Comparison of ENCODE assay signal across 1 cellular context in the genomic region with DNA sequence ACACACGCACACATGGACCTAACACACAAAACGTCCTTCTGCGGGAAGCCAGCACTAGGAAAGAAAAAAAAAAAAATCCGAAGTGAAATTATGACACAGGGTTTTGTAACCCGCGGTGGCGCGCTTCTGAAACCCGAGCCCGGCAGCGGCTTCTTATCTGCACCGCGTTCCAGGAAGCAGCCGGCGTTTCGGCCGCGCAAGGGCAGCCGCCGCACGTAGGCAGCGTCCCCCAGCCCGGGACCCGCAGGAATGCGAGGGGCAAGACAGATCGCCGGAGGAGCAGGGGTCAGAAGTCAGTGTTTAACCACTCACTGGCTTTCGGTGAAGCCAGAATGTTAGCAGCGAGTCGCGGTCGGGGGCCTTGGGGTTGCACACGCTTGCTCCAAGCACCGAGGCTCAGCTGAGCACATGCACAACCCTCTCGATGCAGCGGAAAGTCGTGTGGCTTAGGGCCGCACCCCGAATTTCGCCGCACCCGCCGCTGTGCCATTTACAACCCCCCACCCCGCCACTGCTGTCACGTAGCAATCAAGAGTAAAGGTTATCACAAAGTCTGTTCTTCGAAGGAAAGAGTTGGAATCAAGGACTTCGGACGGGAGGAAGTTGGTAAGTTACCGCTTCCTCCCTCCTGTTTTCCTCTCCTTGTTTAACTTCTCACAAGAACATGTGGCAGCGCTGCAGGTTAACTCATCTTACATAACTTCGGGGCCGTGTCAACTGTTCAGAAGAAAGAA.
TF ChIP-seq lines count a peak whose summit lies in the region.

No MANE protein-coding gene starts in this region.

TF ChIP-seq in HepG2, 621 proteins besides CTCF, POLR2A, EP300 and RAD21 (continued from another document and continues in another):
- TF ChIP-seq RBAK (CRISPR knock-in tag; IDR thresholded peaks at IDR 0.05): peak; percentile 80; the same call in 1 of the 2 replicates
- peak; percentile 37; the same call in 1 of the 2 replicates for TF ChIP-seq SP140L (CRISPR knock-in tag; IDR thresholded peaks at IDR 0.05; ENCODE audit: borderline replicate concordance)
- peak; percentile 92 for TF ChIP-seq ELF1 (CRISPR knock-in tag; IDR thresholded peaks at IDR 0.05)
- TF ChIP-seq KDM2A (CRISPR knock-in tag; IDR thresholded peaks at IDR 0.05; ENCODE audit: borderline replicate concordance, low read depth): peak; percentile 89
- no peak for TF ChIP-seq SOX6 (IDR thresholded peaks at IDR 0.05)
- peak; percentile 91 for TF ChIP-seq SOX6 (CRISPR knock-in tag; IDR thresholded peaks at IDR 0.05)
- TF ChIP-seq ZBTB38 (CRISPR knock-in tag; IDR thresholded peaks at IDR 0.05): peak; percentile 82
- TF ChIP-seq, protein P1, sequence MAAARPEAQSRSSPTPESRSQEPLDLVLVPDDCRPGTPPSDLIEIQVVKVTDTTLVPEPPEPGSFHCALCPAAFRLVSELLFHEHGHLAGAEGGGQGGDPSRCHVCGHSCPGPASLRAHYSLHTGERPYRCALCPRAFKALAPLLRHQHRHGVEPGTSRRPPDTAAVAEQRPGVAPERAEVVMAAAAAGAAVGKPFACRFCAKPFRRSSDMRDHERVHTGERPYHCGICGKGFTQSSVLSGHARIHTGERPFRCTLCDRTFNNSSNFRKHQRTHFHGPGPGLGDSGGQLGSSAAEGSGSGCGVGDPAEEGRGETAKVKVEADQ (CRISPR knock-in tag; IDR thresholded peaks at IDR 0.05; ENCODE audit: borderline replicate concordance): no peak
- TF ChIP-seq MAZ (IDR thresholded peaks at IDR 0.05; ENCODE audit: borderline replicate concordance, low read depth, low read length): peak; percentile 88
- TF ChIP-seq MAZ (CRISPR knock-in tag; IDR thresholded peaks at IDR 0.05; ENCODE audit: low read depth): peak; percentile 84
- peak; percentile 99 for TF ChIP-seq SALL1 (CRISPR knock-in tag; IDR thresholded peaks at IDR 0.05)
- TF ChIP-seq, protein P2, sequence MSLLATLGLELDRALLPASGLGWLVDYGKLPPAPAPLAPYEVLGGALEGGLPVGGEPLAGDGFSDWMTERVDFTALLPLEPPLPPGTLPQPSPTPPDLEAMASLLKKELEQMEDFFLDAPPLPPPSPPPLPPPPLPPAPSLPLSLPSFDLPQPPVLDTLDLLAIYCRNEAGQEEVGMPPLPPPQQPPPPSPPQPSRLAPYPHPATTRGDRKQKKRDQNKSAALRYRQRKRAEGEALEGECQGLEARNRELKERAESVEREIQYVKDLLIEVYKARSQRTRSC (CRISPR knock-in tag; IDR thresholded peaks at IDR 0.05; ENCODE audit: low read depth): no peak
- TF ChIP-seq SRSF9 (IDR thresholded peaks at IDR 0.05; ENCODE audit: borderline replicate concordance, insufficient read depth, low read depth, low read length, poor library complexity, severe bottlenecking): no peak
- 0 out of 2 replicates have a peak, but pooled peaks have one; percentile 11 for TF ChIP-seq SP4 (CRISPR knock-in tag; IDR thresholded peaks at IDR 0.05)
- TF ChIP-seq ZNF703 (CRISPR knock-in tag; IDR thresholded peaks at IDR 0.05; ENCODE audit: borderline replicate concordance): peak; percentile 89
- peak; percentile 76 for TF ChIP-seq ZNF234 (CRISPR knock-in tag; conservative IDR thresholded peaks at IDR 0.05)
- peak; percentile 81 for TF ChIP-seq FOSL2 (CRISPR knock-in tag; IDR thresholded peaks at IDR 0.05)
- peak; percentile 90 for TF ChIP-seq RXRB (CRISPR knock-in tag; IDR thresholded peaks at IDR 0.05; ENCODE audit: borderline replicate concordance)
- TF ChIP-seq ZNF839 (CRISPR knock-in tag; IDR thresholded peaks at IDR 0.05; ENCODE audit: borderline replicate concordance): no peak
- TF ChIP-seq, protein P3, sequence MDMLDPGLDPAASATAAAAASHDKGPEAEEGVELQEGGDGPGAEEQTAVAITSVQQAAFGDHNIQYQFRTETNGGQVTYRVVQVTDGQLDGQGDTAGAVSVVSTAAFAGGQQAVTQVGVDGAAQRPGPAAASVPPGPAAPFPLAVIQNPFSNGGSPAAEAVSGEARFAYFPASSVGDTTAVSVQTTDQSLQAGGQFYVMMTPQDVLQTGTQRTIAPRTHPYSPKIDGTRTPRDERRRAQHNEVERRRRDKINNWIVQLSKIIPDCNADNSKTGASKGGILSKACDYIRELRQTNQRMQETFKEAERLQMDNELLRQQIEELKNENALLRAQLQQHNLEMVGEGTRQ (IDR thresholded peaks at IDR 0.05; ENCODE audit: low read depth, low read length): no peak
- TF ChIP-seq, protein P3 (CRISPR knock-in tag; IDR thresholded peaks at IDR 0.05; ENCODE audit: borderline replicate concordance): peak; percentile 64
- no peak; the same call in 1 of the 2 replicates for TF ChIP-seq ZNF101 (CRISPR knock-in tag; IDR thresholded peaks at IDR 0.05; ENCODE audit: borderline replicate concordance, low read depth)
- peak; percentile 98 for TF ChIP-seq SIX4 (CRISPR knock-in tag; IDR thresholded peaks at IDR 0.05)
- TF ChIP-seq, protein P4, sequence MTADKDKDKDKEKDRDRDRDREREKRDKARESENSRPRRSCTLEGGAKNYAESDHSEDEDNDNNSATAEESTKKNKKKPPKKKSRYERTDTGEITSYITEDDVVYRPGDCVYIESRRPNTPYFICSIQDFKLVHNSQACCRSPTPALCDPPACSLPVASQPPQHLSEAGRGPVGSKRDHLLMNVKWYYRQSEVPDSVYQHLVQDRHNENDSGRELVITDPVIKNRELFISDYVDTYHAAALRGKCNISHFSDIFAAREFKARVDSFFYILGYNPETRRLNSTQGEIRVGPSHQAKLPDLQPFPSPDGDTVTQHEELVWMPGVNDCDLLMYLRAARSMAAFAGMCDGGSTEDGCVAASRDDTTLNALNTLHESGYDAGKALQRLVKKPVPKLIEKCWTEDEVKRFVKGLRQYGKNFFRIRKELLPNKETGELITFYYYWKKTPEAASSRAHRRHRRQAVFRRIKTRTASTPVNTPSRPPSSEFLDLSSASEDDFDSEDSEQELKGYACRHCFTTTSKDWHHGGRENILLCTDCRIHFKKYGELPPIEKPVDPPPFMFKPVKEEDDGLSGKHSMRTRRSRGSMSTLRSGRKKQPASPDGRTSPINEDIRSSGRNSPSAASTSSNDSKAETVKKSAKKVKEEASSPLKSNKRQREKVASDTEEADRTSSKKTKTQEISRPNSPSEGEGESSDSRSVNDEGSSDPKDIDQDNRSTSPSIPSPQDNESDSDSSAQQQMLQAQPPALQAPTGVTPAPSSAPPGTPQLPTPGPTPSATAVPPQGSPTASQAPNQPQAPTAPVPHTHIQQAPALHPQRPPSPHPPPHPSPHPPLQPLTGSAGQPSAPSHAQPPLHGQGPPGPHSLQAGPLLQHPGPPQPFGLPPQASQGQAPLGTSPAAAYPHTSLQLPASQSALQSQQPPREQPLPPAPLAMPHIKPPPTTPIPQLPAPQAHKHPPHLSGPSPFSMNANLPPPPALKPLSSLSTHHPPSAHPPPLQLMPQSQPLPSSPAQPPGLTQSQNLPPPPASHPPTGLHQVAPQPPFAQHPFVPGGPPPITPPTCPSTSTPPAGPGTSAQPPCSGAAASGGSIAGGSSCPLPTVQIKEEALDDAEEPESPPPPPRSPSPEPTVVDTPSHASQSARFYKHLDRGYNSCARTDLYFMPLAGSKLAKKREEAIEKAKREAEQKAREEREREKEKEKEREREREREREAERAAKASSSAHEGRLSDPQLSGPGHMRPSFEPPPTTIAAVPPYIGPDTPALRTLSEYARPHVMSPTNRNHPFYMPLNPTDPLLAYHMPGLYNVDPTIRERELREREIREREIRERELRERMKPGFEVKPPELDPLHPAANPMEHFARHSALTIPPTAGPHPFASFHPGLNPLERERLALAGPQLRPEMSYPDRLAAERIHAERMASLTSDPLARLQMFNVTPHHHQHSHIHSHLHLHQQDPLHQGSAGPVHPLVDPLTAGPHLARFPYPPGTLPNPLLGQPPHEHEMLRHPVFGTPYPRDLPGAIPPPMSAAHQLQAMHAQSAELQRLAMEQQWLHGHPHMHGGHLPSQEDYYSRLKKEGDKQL (CRISPR knock-in tag; IDR thresholded peaks at IDR 0.05; ENCODE audit: low read depth): 0 out of 2 replicates have a peak, but pooled peaks have one; percentile 67
- TF ChIP-seq ZFP1 (CRISPR knock-in tag; IDR thresholded peaks at IDR 0.05): no peak; the same call in 1 of the 2 replicates
- TF ChIP-seq TGIF2 (CRISPR knock-in tag; IDR thresholded peaks at IDR 0.05): no peak
- TF ChIP-seq, protein P5, sequence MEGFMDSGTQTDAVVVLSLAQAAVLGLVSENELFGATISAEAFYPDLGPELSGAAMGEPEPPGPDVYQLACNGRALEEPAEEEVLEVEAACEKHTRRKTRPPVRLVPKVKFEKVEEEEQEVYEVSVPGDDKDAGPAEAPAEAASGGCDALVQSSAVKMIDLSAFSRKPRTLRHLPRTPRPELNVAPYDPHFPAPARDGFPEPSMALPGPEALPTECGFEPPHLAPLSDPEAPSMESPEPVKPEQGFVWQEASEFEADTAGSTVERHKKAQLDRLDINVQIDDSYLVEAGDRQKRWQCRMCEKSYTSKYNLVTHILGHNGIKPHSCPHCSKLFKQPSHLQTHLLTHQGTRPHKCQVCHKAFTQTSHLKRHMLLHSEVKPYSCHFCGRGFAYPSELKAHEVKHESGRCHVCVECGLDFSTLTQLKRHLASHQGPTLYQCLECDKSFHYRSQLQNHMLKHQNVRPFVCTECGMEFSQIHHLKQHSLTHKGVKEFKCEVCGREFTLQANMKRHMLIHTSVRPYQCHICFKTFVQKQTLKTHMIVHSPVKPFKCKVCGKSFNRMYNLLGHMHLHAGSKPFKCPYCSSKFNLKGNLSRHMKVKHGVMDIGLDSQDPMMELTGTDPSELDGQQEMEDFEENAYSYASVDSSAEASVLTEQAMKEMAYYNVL (CRISPR knock-in tag; IDR thresholded peaks at IDR 0.05; ENCODE audit: borderline replicate concordance): peak; percentile 89; the same call in 1 of the 2 replicates
- peak; percentile 82 for TF ChIP-seq ZNF564 (CRISPR knock-in tag; IDR thresholded peaks at IDR 0.05)
- no peak for TF ChIP-seq XRCC5 (optimal IDR thresholded peaks at IDR 0.05; ENCODE audit: low read length)
- TF ChIP-seq, protein P6, sequence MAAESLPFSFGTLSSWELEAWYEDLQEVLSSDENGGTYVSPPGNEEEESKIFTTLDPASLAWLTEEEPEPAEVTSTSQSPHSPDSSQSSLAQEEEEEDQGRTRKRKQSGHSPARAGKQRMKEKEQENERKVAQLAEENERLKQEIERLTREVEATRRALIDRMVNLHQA (CRISPR knock-in tag; IDR thresholded peaks at IDR 0.05): no peak
- peak; percentile 81 for TF ChIP-seq SKI (IDR thresholded peaks at IDR 0.05; ENCODE audit: partially characterized antibody)
- TF ChIP-seq HOXA5 (CRISPR knock-in tag; IDR thresholded peaks at IDR 0.05): peak; percentile 96
- no peak for TF ChIP-seq NBN (conservative IDR thresholded peaks at IDR 0.05)
- peak; percentile 62; the same call in 1 of the 2 replicates for TF ChIP-seq KLF6 (CRISPR knock-in tag; IDR thresholded peaks at IDR 0.05)
- peak; percentile 85 for TF ChIP-seq TCF7 (IDR thresholded peaks at IDR 0.05; ENCODE audit: low read depth)
- peak; percentile 58 for TF ChIP-seq BHLHE40 (IDR thresholded peaks at IDR 0.05; ENCODE audit: low read length)
- TF ChIP-seq, protein P7, sequence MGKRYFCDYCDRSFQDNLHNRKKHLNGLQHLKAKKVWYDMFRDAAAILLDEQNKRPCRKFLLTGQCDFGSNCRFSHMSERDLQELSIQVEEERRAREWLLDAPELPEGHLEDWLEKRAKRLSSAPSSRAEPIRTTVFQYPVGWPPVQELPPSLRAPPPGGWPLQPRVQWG (CRISPR knock-in tag; IDR thresholded peaks at IDR 0.05; ENCODE audit: borderline replicate concordance, low read depth): no peak
- no peak; the same call in none of the 2 replicates for TF ChIP-seq ZNF205 (CRISPR knock-in tag; IDR thresholded peaks at IDR 0.05)
- no peak for TF ChIP-seq TAF15 (IDR thresholded peaks at IDR 0.05; ENCODE audit: low read depth, low read length, poor library complexity, severe bottlenecking)
- no peak; the same call in none of the 2 replicates for TF ChIP-seq PHF20 (CRISPR knock-in tag; IDR thresholded peaks at IDR 0.05)
- peak; percentile 80 for TF ChIP-seq REL (CRISPR knock-in tag; conservative IDR thresholded peaks at IDR 0.05)
- TF ChIP-seq ZNF777 (CRISPR knock-in tag; IDR thresholded peaks at IDR 0.05): peak; percentile 77
- TF ChIP-seq, protein P8, sequence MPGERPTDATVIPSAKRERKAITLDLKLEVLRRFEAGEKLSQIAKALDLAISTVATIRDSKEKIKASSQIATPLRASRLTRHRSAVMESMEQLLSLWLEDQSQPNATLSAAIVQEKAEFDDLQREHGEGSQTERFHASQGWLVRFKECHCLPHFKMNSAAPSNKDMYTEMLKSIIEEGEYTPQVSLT (CRISPR knock-in tag; IDR thresholded peaks at IDR 0.05; ENCODE audit: borderline replicate concordance, low read depth): peak; percentile 97; the same call in 1 of the 2 replicates
- TF ChIP-seq MZF1 (CRISPR knock-in tag; IDR thresholded peaks at IDR 0.05; ENCODE audit: borderline replicate concordance): 0 out of 2 replicates have a peak, but pooled peaks have one; percentile 72
- TF ChIP-seq POGZ (CRISPR knock-in tag; IDR thresholded peaks at IDR 0.05): peak; percentile 83
- peak; percentile 84 for TF ChIP-seq ETV5 (CRISPR knock-in tag; IDR thresholded peaks at IDR 0.05; ENCODE audit: borderline replicate concordance)
- peak; percentile 49; the same call in 1 of the 2 replicates for TF ChIP-seq KLF13 (CRISPR knock-in tag; IDR thresholded peaks at IDR 0.05)
- peak; percentile 90 for TF ChIP-seq REXO4 (CRISPR knock-in tag; IDR thresholded peaks at IDR 0.05; ENCODE audit: borderline replicate concordance)
- peak; percentile 88; the same call in 1 of the 2 replicates for TF ChIP-seq GATA4 (IDR thresholded peaks at IDR 0.05; ENCODE audit: borderline replicate concordance, low read depth)
- peak; percentile 66 for TF ChIP-seq CEBPG (CRISPR knock-in tag; IDR thresholded peaks at IDR 0.05)
- peak; percentile 79 for TF ChIP-seq SOX5 (CRISPR knock-in tag; IDR thresholded peaks at IDR 0.05; ENCODE audit: borderline replicate concordance)
- TF ChIP-seq, protein P9, sequence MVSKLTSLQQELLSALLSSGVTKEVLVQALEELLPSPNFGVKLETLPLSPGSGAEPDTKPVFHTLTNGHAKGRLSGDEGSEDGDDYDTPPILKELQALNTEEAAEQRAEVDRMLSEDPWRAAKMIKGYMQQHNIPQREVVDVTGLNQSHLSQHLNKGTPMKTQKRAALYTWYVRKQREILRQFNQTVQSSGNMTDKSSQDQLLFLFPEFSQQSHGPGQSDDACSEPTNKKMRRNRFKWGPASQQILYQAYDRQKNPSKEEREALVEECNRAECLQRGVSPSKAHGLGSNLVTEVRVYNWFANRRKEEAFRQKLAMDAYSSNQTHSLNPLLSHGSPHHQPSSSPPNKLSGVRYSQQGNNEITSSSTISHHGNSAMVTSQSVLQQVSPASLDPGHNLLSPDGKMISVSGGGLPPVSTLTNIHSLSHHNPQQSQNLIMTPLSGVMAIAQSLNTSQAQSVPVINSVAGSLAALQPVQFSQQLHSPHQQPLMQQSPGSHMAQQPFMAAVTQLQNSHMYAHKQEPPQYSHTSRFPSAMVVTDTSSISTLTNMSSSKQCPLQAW (CRISPR knock-in tag; IDR thresholded peaks at IDR 0.05): peak; percentile 95
- TF ChIP-seq PHF5A (CRISPR knock-in tag; IDR thresholded peaks at IDR 0.05; ENCODE audit: low read depth, unreplicated experiment): no peak
- no peak for TF ChIP-seq ZNF33B (CRISPR knock-in tag; IDR thresholded peaks at IDR 0.05)
- peak; percentile 45; the same call in 1 of the 2 replicates for TF ChIP-seq ZNF550 (CRISPR knock-in tag; IDR thresholded peaks at IDR 0.05; ENCODE audit: borderline replicate concordance)
